Comparison of ENCODE assay signal across 1 cellular context in genomic region chr7:81600608-81601007, GRCh38.
TF ChIP-seq lines count a peak whose summit lies in the region.

No MANE protein-coding gene starts in this region.

TF ChIP-seq in WTC11, 78 proteins besides CTCF, POLR2A, EP300 and RAD21 (continued from another document):
- TF ChIP-seq CDX4 (CRISPR knock-in tag; IDR thresholded peaks at IDR 0.05; ENCODE audit: borderline replicate concordance) (no peak), ZNF396 (CRISPR knock-in tag; IDR thresholded peaks at IDR 0.05; ENCODE audit: borderline replicate concordance) (no peak), MXD4 (CRISPR knock-in tag; IDR thresholded peaks at IDR 0.05; ENCODE audit: borderline replicate concordance) (no peak), ELF4 (CRISPR knock-in tag; IDR thresholded peaks at IDR 0.05; ENCODE audit: low read depth) (no peak), ZNF423 (CRISPR knock-in tag; IDR thresholded peaks at IDR 0.05) (no peak), NFYB (CRISPR knock-in tag; conservative IDR thresholded peaks at IDR 0.05; ENCODE audit: low read depth) (no peak)
- TF ChIP-seq, protein P1, sequence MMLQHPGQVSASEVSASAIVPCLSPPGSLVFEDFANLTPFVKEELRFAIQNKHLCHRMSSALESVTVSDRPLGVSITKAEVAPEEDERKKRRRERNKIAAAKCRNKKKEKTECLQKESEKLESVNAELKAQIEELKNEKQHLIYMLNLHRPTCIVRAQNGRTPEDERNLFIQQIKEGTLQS (CRISPR knock-in tag; conservative IDR thresholded peaks at IDR 0.05), result no peak
- TF ChIP-seq, protein P2, sequence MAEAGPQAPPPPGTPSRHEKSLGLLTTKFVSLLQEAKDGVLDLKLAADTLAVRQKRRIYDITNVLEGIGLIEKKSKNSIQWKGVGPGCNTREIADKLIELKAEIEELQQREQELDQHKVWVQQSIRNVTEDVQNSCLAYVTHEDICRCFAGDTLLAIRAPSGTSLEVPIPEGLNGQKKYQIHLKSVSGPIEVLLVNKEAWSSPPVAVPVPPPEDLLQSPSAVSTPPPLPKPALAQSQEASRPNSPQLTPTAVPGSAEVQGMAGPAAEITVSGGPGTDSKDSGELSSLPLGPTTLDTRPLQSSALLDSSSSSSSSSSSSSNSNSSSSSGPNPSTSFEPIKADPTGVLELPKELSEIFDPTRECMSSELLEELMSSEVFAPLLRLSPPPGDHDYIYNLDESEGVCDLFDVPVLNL (CRISPR knock-in tag; IDR thresholded peaks at IDR 0.05; ENCODE audit: borderline replicate concordance, low read depth), result no peak
- TF ChIP-seq, protein P3, sequence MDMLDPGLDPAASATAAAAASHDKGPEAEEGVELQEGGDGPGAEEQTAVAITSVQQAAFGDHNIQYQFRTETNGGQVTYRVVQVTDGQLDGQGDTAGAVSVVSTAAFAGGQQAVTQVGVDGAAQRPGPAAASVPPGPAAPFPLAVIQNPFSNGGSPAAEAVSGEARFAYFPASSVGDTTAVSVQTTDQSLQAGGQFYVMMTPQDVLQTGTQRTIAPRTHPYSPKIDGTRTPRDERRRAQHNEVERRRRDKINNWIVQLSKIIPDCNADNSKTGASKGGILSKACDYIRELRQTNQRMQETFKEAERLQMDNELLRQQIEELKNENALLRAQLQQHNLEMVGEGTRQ (CRISPR knock-in tag; IDR thresholded peaks at IDR 0.05), result no peak
